Comparison of ENCODE assay signal across 1 cellular context in the genomic region with DNA sequence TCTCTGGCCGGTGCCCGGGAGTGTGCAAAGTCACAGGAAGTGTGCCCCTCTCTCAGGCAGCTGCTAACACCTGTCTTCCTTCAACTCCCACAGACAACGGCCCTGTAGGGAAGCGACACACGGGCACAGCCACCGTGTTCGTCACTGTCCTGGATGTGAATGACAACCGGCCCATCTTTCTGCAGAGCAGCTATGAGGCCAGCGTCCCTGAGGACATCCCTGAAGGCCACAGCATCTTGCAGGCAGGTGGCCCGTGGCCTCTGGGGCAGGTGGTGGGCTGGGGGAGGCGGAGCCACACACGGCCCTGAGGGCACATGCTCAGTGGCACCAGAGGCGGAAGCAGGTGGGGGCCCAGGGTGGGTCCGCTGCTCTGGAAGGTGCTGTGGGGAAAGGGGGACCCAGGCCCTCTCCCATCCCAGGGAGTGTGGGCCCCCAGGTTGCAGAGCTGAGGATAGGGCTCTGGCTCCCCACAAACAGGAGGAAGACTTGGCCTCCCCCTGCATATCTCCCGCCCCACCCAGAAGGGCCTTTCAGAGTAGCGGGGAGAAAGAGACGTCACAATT.
TF ChIP-seq lines count a peak whose summit lies in the region.

No MANE protein-coding gene starts in this region.

TF ChIP-seq in HepG2, 621 proteins besides CTCF, POLR2A, EP300 and RAD21 (continued from another document):
- TF ChIP-seq, protein P1, sequence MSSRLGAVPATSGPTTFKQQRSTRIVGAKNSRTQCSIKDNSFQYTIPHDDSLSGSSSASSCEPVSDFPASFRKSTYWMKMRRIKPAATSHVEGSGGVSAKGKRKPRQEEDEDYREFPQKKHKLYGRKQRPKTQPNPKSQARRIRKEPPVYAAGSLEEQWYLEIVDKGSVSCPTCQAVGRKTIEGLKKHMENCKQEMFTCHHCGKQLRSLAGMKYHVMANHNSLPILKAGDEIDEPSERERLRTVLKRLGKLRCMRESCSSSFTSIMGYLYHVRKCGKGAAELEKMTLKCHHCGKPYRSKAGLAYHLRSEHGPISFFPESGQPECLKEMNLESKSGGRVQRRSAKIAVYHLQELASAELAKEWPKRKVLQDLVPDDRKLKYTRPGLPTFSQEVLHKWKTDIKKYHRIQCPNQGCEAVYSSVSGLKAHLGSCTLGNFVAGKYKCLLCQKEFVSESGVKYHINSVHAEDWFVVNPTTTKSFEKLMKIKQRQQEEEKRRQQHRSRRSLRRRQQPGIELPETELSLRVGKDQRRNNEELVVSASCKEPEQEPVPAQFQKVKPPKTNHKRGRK (CRISPR knock-in tag; IDR thresholded peaks at IDR 0.05) = no peak
TF ChIP-seq in HepG2: peak in this region for 0.
